8 cellular contexts compared by ENCODE assay signal in genomic region chr13:95553614-95554385, GRCh38. TPM values are rescaled to one million over a fixed set of nuclear protein-coding genes. Genes with fewer than 3 reads are reported as not detected.
A peak's percentile ranks its signal among the peaks of the same experiment; 100 is the strongest.
DNase-seq lines count a peak whose midpoint lies in the region; ATAC-seq and TF ChIP-seq lines count a peak whose summit lies in the region.

No MANE protein-coding gene starts in this region.

- CTCF ChIA-PET in Panc1 (lab: Charles Lee), result no interaction called here
- CTCF ChIA-PET in PC-9 (lab: Charles Lee), result no interaction called here

- H3K9me3 Mint-ChIP-seq in T-helper 1 cell treated with Interleukin-12 subunit alpha and Interleukin-12 subunit beta and Interleukin-4 antibody, amounts not matched to agents 30 μg/mL and 1 μg/mL, for 36 hours, result no peaks in the 10 kb centered on the region
- no peaks in the 10 kb centered on the region for H3K9me3 Mint-ChIP-seq in progenitor cell of endocrine pancreas (ENCODE audit: low read depth)

- peaks cover 2% of the 10 kb centered on the region for H3K36me3 Mint-ChIP-seq in T-helper 1 cell treated with Interleukin-12 subunit alpha and Interleukin-12 subunit beta and Interleukin-4 antibody, amounts not matched to agents 30 μg/mL and 1 μg/mL, for 36 hours (ENCODE audit: low read depth)
- no peaks in the 10 kb centered on the region for H3K36me3 Mint-ChIP-seq in progenitor cell of endocrine pancreas (ENCODE audit: insufficient read depth)

- no peaks in the 10 kb centered on the region for H3F3A ChIP-seq in PC-9 (ENCODE audit: insufficient read depth, low read depth)

- no peak overlapping the region for H2AFZ ChIP-seq in PC-9

- TF ChIP-seq CTCF in Panc1 (IDR thresholded peaks at IDR 0.05), result no peak
- no peak for TF ChIP-seq CTCF in left ventricle myocardium inferior (IDR thresholded peaks at IDR 0.05; ENCODE audit: borderline replicate concordance)
- TF ChIP-seq CTCF in progenitor cell of endocrine pancreas (IDR thresholded peaks at IDR 0.05; ENCODE audit: unreplicated experiment), result no peak
- TF ChIP-seq CTCF in PC-9 (conservative IDR thresholded peaks at IDR 0.05), result no peak

- POLR2A ChIA-PET in Panc1 (lab: Charles Lee), result no interaction called here
- POLR2A ChIA-PET in PC-9 (lab: Charles Lee; ENCODE audit: unreplicated experiment), result no interaction called here

- peaks cover 7% of the 10 kb centered on the region for H3K4me1 Mint-ChIP-seq in T-helper 1 cell treated with Interleukin-12 subunit alpha and Interleukin-12 subunit beta and Interleukin-4 antibody, amounts not matched to agents 30 μg/mL and 1 μg/mL, for 36 hours (ENCODE audit: low read depth)
- peaks cover 14% of the 10 kb centered on the region for H3K4me1 Mint-ChIP-seq in progenitor cell of endocrine pancreas (ENCODE audit: low read depth)

- H3K9me2 ChIP-seq in PC-9 (ENCODE audit: insufficient read depth), result no peaks in the 10 kb centered on the region

- peak overlapping the region; percentile 59 to 61 for H3K4me3 ChIP-seq in Panc1 (ENCODE audit: low read depth in 2 of 2, low read length in 2 of 2)
- H3K4me3 ChIP-seq in left ventricle myocardium inferior, result peak overlapping the region; percentile 55
- no peak overlapping the region for H3K4me3 ChIP-seq in PC-9

- no peaks in the 10 kb centered on the region for H4K20me1 ChIP-seq in PC-9 (ENCODE audit: insufficient read depth)

- H3K36me3 ChIP-seq in Panc1 (ENCODE audit: control insufficient read depth, insufficient read depth, low read length) (no peaks in the 10 kb centered on the region), left ventricle myocardium inferior (no peaks in the 10 kb centered on the region), PC-9 (ENCODE audit: low read depth) (no peaks in the 10 kb centered on the region)

- intact Hi-C loops in Panc1 (cut with micrococcal nuclease; ENCODE audit: unreplicated experiment), result no loop called here
- intact Hi-C loops in left ventricle myocardium inferior (cut with micrococcal nuclease), result no loop called here
- intact Hi-C loops in PC-9 (cut with micrococcal nuclease; ENCODE audit: unreplicated experiment), result no loop called here

- DNase-seq in T-helper 1 cell (no peak), Panc1 (ENCODE audit: low read depth, low spot score) (no peak), left ventricle myocardium inferior (no peak), progenitor cell of endocrine pancreas (ENCODE audit: low spot score, unreplicated experiment) (no peak), PC-9 (no peak)

- peaks cover 60% of the 10 kb centered on the region for H3K27me3 Mint-ChIP-seq in T-helper 1 cell treated with Interleukin-12 subunit alpha and Interleukin-12 subunit beta and Interleukin-4 antibody, amounts not matched to agents 30 μg/mL and 1 μg/mL, for 36 hours (ENCODE audit: low read depth)
- peaks cover 51% of the 10 kb centered on the region for H3K27me3 Mint-ChIP-seq in progenitor cell of endocrine pancreas

- H3K27me3 ChIP-seq in Panc1 (ENCODE audit: control insufficient read depth, insufficient read depth, low read length), result no peaks in the 10 kb centered on the region
- H3K27me3 ChIP-seq in left ventricle myocardium inferior (ENCODE audit: low read depth), result peaks cover 94% of the 10 kb centered on the region
- H3K27me3 ChIP-seq in PC-9 (ENCODE audit: insufficient read depth, low read depth), result no peaks in the 10 kb centered on the region

- peak overlapping the region; percentile 16 for H3K4me3 Mint-ChIP-seq in T-helper 1 cell treated with Interleukin-12 subunit alpha and Interleukin-12 subunit beta and Interleukin-4 antibody, amounts not matched to agents 30 μg/mL and 1 μg/mL, for 36 hours
- H3K4me3 Mint-ChIP-seq in progenitor cell of endocrine pancreas (ENCODE audit: low read depth), result peak overlapping the region; percentile 70

- peaks cover 7% of the 10 kb centered on the region for H3K4me1 ChIP-seq in Panc1 (ENCODE audit: control insufficient read depth, insufficient read depth, low read length)
- peaks cover 13% of the 10 kb centered on the region for H3K4me1 ChIP-seq in left ventricle myocardium inferior
- no peaks in the 10 kb centered on the region for H3K4me1 ChIP-seq in PC-9 (replicated peaks; ENCODE audit: insufficient read depth)

- H3K9me3 ChIP-seq in Panc1 (ENCODE audit: control insufficient read depth, insufficient read depth, low read depth, low read length) (no peaks in the 10 kb centered on the region), left ventricle myocardium inferior (replicated peaks) (no peaks in the 10 kb centered on the region), PC-9 (ENCODE audit: insufficient read depth, low read depth) (no peaks in the 10 kb centered on the region)

- peak overlapping the region; percentile 63 for H3K27ac ChIP-seq in Panc1 (ENCODE audit: low read length)
- H3K27ac ChIP-seq in left ventricle myocardium inferior (replicated peaks), result no peak overlapping the region
- H3K27ac ChIP-seq in PC-9, result no peak overlapping the region

- ATAC-seq in Panc1 (peak; percentile 23; the same call in 1 of the 2 replicates), GM19035 (IDR thresholded peaks at IDR 0.05; ENCODE audit: unreplicated experiment) (no peak), HG02678 (IDR thresholded peaks at IDR 0.05; ENCODE audit: unreplicated experiment) (no peak)

- no peak overlapping the region for H3K27ac Mint-ChIP-seq in T-helper 1 cell treated with Interleukin-12 subunit alpha and Interleukin-12 subunit beta and Interleukin-4 antibody, amounts not matched to agents 30 μg/mL and 1 μg/mL, for 36 hours
- no peak overlapping the region for H3K27ac Mint-ChIP-seq in progenitor cell of endocrine pancreas

- no peaks in the 10 kb centered on the region for H3K79me2 ChIP-seq in PC-9 (ENCODE audit: low read depth)

- in situ Hi-C loops in Panc1 (cut with HindIII; ENCODE audit: low pct_unique_long_range_greater_than_20kb, low sequenced_read_pairs), result no loop called here

- BruUV-seq in Panc1 (replicated peaks; lab: Mats Ljungman, UMichigan) (no TSS peak), PC-9 (replicated peaks; lab: Mats Ljungman, UMichigan) (no TSS peak)

- no peak overlapping the region for H3K4me2 ChIP-seq in PC-9

RNA-seq across cellular contexts. Expression of gene CLDN10, which starts 1.3 kb away (rescaled TPM):
- 10.5 TPM for total RNA-seq in Panc1 (2021; ENCODE audit: unreplicated experiment)
- polyA plus RNA-seq in Panc1 (2012; ENCODE audit: insufficient read length), result 9.5 TPM
- total RNA-seq in left ventricle myocardium inferior, result not detected
- total RNA-seq in progenitor cell of endocrine pancreas, result 2.8 and 3.0 TPM in 2 replicates
- not detected in 2 replicates for total RNA-seq in PC-9 (2021)
